Comparison of ENCODE assay signal across 16 cellular contexts in the genomic region with DNA sequence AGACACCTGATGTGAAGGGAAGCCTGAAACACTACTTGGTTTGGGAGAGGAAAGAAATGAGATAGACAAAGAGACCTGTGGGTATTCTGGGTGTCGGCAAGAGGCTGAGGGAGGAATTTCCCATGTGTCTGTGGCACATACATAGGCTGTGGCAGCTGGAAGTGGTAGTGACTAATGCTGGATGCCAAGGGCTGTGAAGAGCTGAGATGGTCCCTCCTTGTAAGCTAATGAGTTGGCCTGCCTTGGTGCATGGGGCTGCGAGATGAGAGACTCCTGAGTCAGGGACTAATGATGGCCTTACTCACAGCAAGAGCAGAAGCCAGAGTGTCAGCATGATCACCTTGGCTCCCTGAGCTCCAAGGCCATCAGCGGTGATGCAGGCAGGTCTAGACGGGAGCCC.
A peak's percentile ranks its signal among the peaks of the same experiment; 100 is the strongest.
DNase-seq lines count a peak whose midpoint lies in the region; ATAC-seq and TF ChIP-seq lines count a peak whose summit lies in the region.
"Had no signal": no experiment of that assay in that cellular context is flagged by ENCODE, and none has a peak within 500 bp of the region (broad histone marks: within the 10 kb centered on the region; RNA-seq: fewer than 3 reads in every experiment).

No MANE protein-coding gene starts in this region.

- TF ChIP-seq EP300 in SK-N-SH (IDR thresholded peaks at IDR 0.05; ENCODE audit: borderline replicate concordance in 1 of 2, low read depth in 1 of 2, low read length in 1 of 2) = no peak; a peak in 1 of 4 replicates

- H3K4me1 ChIP-seq in SK-N-SH (ENCODE audit: control insufficient read depth in 1 of 2, insufficient read depth in 2 of 2, low read depth in 1 of 2, low read length in 1 of 2) = peaks cover 21 to 34% of the 10 kb centered on the region in 2 experiments

- no peak for ATAC-seq in HG03097 (IDR thresholded peaks at IDR 0.05; ENCODE audit: low FRiP score, unreplicated experiment)
- ATAC-seq: left colon; stimulated activated naive CD8-positive, alpha-beta T cell treated with anti-CD3 and anti-CD28 coated beads, Interleukin-15, amount 100 ng/mL, for 72 hours had no signal

- no peaks in the 10 kb centered on the region for H4K20me1 ChIP-seq in SK-N-SH (ENCODE audit: insufficient read depth)

- peak overlapping the region in 1 of 2 experiments; percentile 33; a peak in 1 of 4 replicates for H3K27ac ChIP-seq in SK-N-SH (ENCODE audit: low read depth in 2 of 2, low read length in 1 of 2)
- H3K27ac ChIP-seq: esophagus squamous epithelium, ovary had no signal

- peak overlapping the region; percentile 10; the same call in 1 of the 2 replicates for H3K4me2 ChIP-seq in SK-N-SH

- H2AFZ ChIP-seq in SK-N-SH (ENCODE audit: low read depth) = peak overlapping the region; percentile 25; the same call in 1 of the 2 replicates

- no peaks in the 10 kb centered on the region for H3K79me2 ChIP-seq in SK-N-SH (ENCODE audit: insufficient read depth)

- H3K36me3 ChIP-seq in SK-N-SH (replicated peaks in 1 of 2; ENCODE audit: control insufficient read depth in 1 of 2, insufficient read depth in 2 of 2, low read length in 1 of 2) = no peaks in the 10 kb centered on the region
- H3K36me3 ChIP-seq: esophagus squamous epithelium, ovary had no signal

- no peaks in the 10 kb centered on the region for H3K9me2 ChIP-seq in SK-N-SH

- TF ChIP-seq RAD21 in SK-N-SH (IDR thresholded peaks at IDR 0.05; ENCODE audit: low read length) = no peak

- H3K4me3 ChIP-seq in AG04449 (ENCODE audit: low read depth, low read length) = no peak overlapping the region
- no peak overlapping the region for H3K4me3 ChIP-seq in SK-N-SH (ENCODE audit: low read depth in 2 of 2, low read length in 1 of 2)
- H3K4me3 ChIP-seq: esophagus squamous epithelium, ovary had no signal

- DNase-seq in AG04449 (ENCODE audit: low read depth, low spot score) = peak; percentile 54
- DNase-seq in HK-2 (ENCODE audit: unreplicated experiment) = peak; percentile 6
- no peak for DNase-seq in SK-N-SH
- peak; percentile 56 for DNase-seq in glomerular visceral epithelial cell (ENCODE audit: extremely low spot score)
- DNase-seq in GF-D8 (lab: John Stamatoyannopoulos, UW) = no peak
- DNase-seq in COR-L47 (lab: John Stamatoyannopoulos, UW) = no peak
- DNase-seq in activated CD8-positive, alpha-beta memory T cell treated with anti-CD3 and anti-CD28 coated beads, Interleukin-2, amount 50 U/mL, for 48 hours = no peak
- DNase-seq: activated CD8-positive, alpha-beta memory T cell treated with anti-CD3 and anti-CD28 coated beads for 24 hours; aorta; esophagus squamous epithelium; left colon; NCI-H187; NCI-H510A treated with DMSO at 0.1 percent for 48 hours; ovary; stimulated activated naive CD8-positive, alpha-beta T cell treated with anti-CD3 and anti-CD28 coated beads, Interleukin-15, amount 100 ng/mL, for 72 hours had no signal

- H3F3A ChIP-seq in SK-N-SH (replicated peaks; ENCODE audit: insufficient read depth) = peaks cover 22% of the 10 kb centered on the region

- no peaks in the 10 kb centered on the region for H3K27me3 ChIP-seq in SK-N-SH (ENCODE audit: insufficient read depth)
- H3K27me3 ChIP-seq: esophagus squamous epithelium, ovary had no signal

- peak overlapping the region; percentile 12; the same call in 1 of the 2 replicates for H3K9ac ChIP-seq in SK-N-SH

- 48% methylated on average over 4 of the region's 4 CpGs for WGBS in SK-N-SH (ENCODE audit: low lambda C conversion rate)

- no peaks in the 10 kb centered on the region for H3K9me3 ChIP-seq in SK-N-SH
- H3K9me3 ChIP-seq: esophagus squamous epithelium, ovary had no signal

- no peak for TF ChIP-seq CTCF in AG04449 (IDR thresholded peaks at IDR 0.05; ENCODE audit: insufficient read depth, low read length, missing control alignments)
- TF ChIP-seq CTCF in SK-N-SH (IDR thresholded peaks at IDR 0.05) = no peak

- CTCF ChIA-PET in AG04449 (lab: Yijun Ruan, JAX) (interaction anchor here (1.4 to 1.8 kb wide), 2 partner anchors 12 to 14 kb away, joined by 4 read pairs; no protein-coding TSS in a partner anchor), SK-N-SH (lab: Yijun Ruan, JAX) (interaction anchor here (1.4 kb wide), 1 partner anchor 49 kb away, joined by 6 read pairs; no protein-coding TSS in a partner anchor)

- POLR2A ChIA-PET in AG04449 (lab: Yijun Ruan, JAX) (interaction anchor here (1.0 to 1.1 kb wide), 2 partner anchors 82 to 162 kb away, joined by 4 read pairs; no protein-coding TSS in a partner anchor), SK-N-SH (lab: Yijun Ruan, JAX) (no interaction called here)

TF ChIP-seq in SK-N-SH, 30 proteins besides CTCF, POLR2A, EP300 and RAD21:
- TF ChIP-seq, protein P1, sequence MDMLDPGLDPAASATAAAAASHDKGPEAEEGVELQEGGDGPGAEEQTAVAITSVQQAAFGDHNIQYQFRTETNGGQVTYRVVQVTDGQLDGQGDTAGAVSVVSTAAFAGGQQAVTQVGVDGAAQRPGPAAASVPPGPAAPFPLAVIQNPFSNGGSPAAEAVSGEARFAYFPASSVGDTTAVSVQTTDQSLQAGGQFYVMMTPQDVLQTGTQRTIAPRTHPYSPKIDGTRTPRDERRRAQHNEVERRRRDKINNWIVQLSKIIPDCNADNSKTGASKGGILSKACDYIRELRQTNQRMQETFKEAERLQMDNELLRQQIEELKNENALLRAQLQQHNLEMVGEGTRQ (IDR thresholded peaks at IDR 0.05; ENCODE audit: borderline replicate concordance, low read depth, low read length) = no peak
- TF ChIP-seq EZH2phosphoT487 (IDR thresholded peaks at IDR 0.05; ENCODE audit: borderline replicate concordance, low read depth) (no peak), RXRA (IDR thresholded peaks at IDR 0.05; ENCODE audit: borderline replicate concordance, low read depth) (no peak), CHD2 (IDR thresholded peaks at IDR 0.05; ENCODE audit: low read length, partially characterized antibody) (no peak), GABPA (IDR thresholded peaks at IDR 0.05; ENCODE audit: low read depth) (no peak), FOXJ3 (CRISPR knock-in tag; IDR thresholded peaks at IDR 0.05) (no peak), RCOR1 (IDR thresholded peaks at IDR 0.05; ENCODE audit: low read length) (no peak), FOXM1 (IDR thresholded peaks at IDR 0.05; ENCODE audit: low read depth) (no peak), TCF12 (IDR thresholded peaks at IDR 0.05) (peak; percentile 66; the same call in 1 of the 2 replicates), SMC3 (IDR thresholded peaks at IDR 0.05; ENCODE audit: low read depth, low read length) (no peak), MEF2A (IDR thresholded peaks at IDR 0.05; ENCODE audit: borderline replicate concordance, low read depth) (no peak), FOSL2 (IDR thresholded peaks at IDR 0.05; ENCODE audit: borderline replicate concordance, low read depth) (peak; percentile 61; the same call in 1 of the 2 replicates), RFX5 (IDR thresholded peaks at IDR 0.05; ENCODE audit: low read length) (no peak), NFIC (IDR thresholded peaks at IDR 0.05; ENCODE audit: borderline replicate concordance) (peak; percentile 44; the same call in 1 of the 2 replicates), YY1 (IDR thresholded peaks at IDR 0.05; ENCODE audit: low read depth) (no peak), NRF1 (IDR thresholded peaks at IDR 0.05; ENCODE audit: low read depth, low read length) (no peak), JUND (IDR thresholded peaks at IDR 0.05) (peak; percentile 37; the same call in 1 of the 2 replicates), ELF1 (IDR thresholded peaks at IDR 0.05) (no peak)
- TF ChIP-seq, protein P2, sequence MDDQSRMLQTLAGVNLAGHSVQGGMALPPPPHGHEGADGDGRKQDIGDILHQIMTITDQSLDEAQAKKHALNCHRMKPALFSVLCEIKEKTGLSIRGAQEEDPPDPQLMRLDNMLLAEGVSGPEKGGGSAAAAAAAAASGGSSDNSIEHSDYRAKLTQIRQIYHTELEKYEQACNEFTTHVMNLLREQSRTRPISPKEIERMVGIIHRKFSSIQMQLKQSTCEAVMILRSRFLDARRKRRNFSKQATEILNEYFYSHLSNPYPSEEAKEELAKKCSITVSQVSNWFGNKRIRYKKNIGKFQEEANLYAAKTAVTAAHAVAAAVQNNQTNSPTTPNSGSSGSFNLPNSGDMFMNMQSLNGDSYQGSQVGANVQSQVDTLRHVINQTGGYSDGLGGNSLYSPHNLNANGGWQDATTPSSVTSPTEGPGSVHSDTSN (IDR thresholded peaks at IDR 0.05) = peak; percentile 59
- TF ChIP-seq, protein P3, sequence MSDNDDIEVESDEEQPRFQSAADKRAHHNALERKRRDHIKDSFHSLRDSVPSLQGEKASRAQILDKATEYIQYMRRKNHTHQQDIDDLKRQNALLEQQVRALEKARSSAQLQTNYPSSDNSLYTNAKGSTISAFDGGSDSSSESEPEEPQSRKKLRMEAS (IDR thresholded peaks at IDR 0.05; ENCODE audit: low read depth) = peak; percentile 93
- TF ChIP-seq, protein P4, sequence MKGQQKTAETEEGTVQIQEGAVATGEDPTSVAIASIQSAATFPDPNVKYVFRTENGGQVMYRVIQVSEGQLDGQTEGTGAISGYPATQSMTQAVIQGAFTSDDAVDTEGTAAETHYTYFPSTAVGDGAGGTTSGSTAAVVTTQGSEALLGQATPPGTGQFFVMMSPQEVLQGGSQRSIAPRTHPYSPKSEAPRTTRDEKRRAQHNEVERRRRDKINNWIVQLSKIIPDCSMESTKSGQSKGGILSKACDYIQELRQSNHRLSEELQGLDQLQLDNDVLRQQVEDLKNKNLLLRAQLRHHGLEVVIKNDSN (IDR thresholded peaks at IDR 0.05; ENCODE audit: borderline replicate concordance, low read depth) = no peak

Comparison
In these comparisons a context has a peak if more than half of its experiments do, and no peak if none do; other contexts are left out.
1. DNase-seq: peak in AG04449 (single experiment), HK-2 (single experiment) and glomerular visceral epithelial cell (single experiment); none in SK-N-SH (single experiment), GF-D8 (single experiment), COR-L47 (single experiment) and activated CD8-positive, alpha-beta memory T cell treated with anti-CD3 and anti-CD28 coated beads, Interleukin-2, amount 50 U/mL, for 48 hours (single experiment).